29 cellular contexts compared by ENCODE assay signal in the genomic region with DNA sequence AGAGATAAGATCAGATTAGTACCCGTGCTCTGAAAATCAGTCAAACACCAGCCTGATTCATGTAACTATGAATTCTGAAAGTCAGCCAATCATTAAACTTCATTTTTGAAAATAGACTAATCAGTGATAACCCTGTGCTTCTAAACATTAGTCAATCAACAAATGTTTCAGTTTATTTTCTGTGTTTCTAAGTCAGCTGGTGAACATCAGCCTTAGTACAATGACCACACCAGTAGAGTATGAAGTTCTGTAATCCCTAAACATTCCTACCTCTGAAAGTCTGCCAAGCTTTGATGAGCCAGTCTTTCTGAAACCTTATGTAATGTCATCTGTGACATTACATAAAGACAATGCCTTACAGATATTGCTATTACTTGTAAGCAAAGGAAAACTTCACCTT.
DNase-seq lines count a peak whose midpoint lies in the region; ATAC-seq, FAIRE-seq and TF ChIP-seq lines count a peak whose summit lies in the region.
"Had no signal": no experiment of that assay in that cellular context is flagged by ENCODE, and none has a peak within 500 bp of the region (broad histone marks: within the 10 kb centered on the region; RNA-seq: fewer than 3 reads in every experiment).

No MANE protein-coding gene starts in this region.

- no peaks in the 10 kb centered on the region; the same call in 1 of the 2 replicates for H3K9me3 ChIP-seq in IMR-90 (ENCODE audit: control insufficient read depth, insufficient read depth, low read length)
- no peaks in the 10 kb centered on the region for H3K9me3 ChIP-seq in left lung
- H3K9me3 ChIP-seq: heart right ventricle, vagina had no signal

- intact Hi-C loops in IMR-90 (cut with micrococcal nuclease) (no loop called here), left lung (cut with DNase I) (no loop called here)

- BruUV-seq in IMR-90 (replicated peaks; lab: Mats Ljungman, UMichigan), result no TSS peak

- dilution Hi-C loops in IMR-90 (cut with HindIII; ENCODE audit: low sequenced_read_pairs, unreplicated experiment), result no loop called here

- H4K20me1 ChIP-seq in IMR-90 (ENCODE audit: insufficient read depth, low read length), result no peaks in the 10 kb centered on the region

- FAIRE-seq in bronchial epithelial cell (lab: Jason Lieb, UNC), result no peak
- FAIRE-seq: colon, G401.6, K562 had no signal

- no peaks in the 10 kb centered on the region for H3K79me1 ChIP-seq in IMR-90 (ENCODE audit: low read depth in 1 of 2, low read length in 2 of 2)

- H3K14ac ChIP-seq in IMR-90 (replicated peaks; ENCODE audit: low read depth, low read length), result no peak overlapping the region

- DNase-seq in AG10803 (ENCODE audit: low read depth) (peak; percentile 0), IMR-90 (peak; percentile 1), bronchial epithelial cell (ENCODE audit: low read depth) (peak; percentile 64), left lung (no peak), occipital lobe (lab: John Stamatoyannopoulos, UW) (no peak), cerebellum (ENCODE audit: low spot score) (no peak), NCI-H187 treated with DMSO at 0.1 percent for 48 hours (lab: John Stamatoyannopoulos, UW) (no peak)
- no peak for DNase-seq in activated CD4-positive, alpha-beta memory T cell treated with anti-CD3 and anti-CD28 coated beads, Interleukin-2, amount 10 ng/mL, durations not matched to agents 7 days and 5 days
- DNase-seq: activated CD4-positive, alpha-beta T cell treated with anti-CD3 and anti-CD28 coated beads, Interleukin-2, amount 50 U/mL, for 4 hours; activated gamma-delta T cell treated with Interleukin-2 at 50 U/mL for 16 hours; C1 segment of cervical spinal cord; endodermal cell; heart right ventricle; immature natural killer cell; MV-4-11; naive B cell; NCI-H1694 treated with DMSO at 0.1 percent for 48 hours; NCI-H446; T-helper 2 cell had no signal

- no peak overlapping the region for H3K27ac Mint-ChIP-seq in activated CD4-positive, alpha-beta memory T cell treated with anti-CD3 and anti-CD28 coated beads, Interleukin-2, amount 10 ng/mL, durations not matched to agents 7 days and 5 days
- H3K27ac Mint-ChIP-seq: endodermal cell, immature natural killer cell, naive B cell had no signal

- no peak overlapping the region for H2BK120ac ChIP-seq in IMR-90 (ENCODE audit: low read depth, low read length)

- TF ChIP-seq POLR2A in IMR-90 (IDR thresholded peaks at IDR 0.05; ENCODE audit: low read depth, low read length), result no peak

- H2AK9ac ChIP-seq in IMR-90 (replicated peaks; ENCODE audit: low read depth, low read length, poor library complexity), result no peak overlapping the region

- H3K27ac ChIP-seq in IMR-90 (ENCODE audit: insufficient read depth, low read length) (no peak overlapping the region), left lung (no peak overlapping the region)
- H3K27ac ChIP-seq: heart right ventricle, HL-60, SK-N-MC, vagina, VCaP had no signal

- no peak for TF ChIP-seq CTCF in AG10803 (conservative IDR thresholded peaks at IDR 0.05; ENCODE audit: low read length)
- TF ChIP-seq CTCF in IMR-90 (conservative IDR thresholded peaks at IDR 0.05; ENCODE audit: low read depth, low read length), result no peak
- no peak for TF ChIP-seq CTCF in bronchial epithelial cell (IDR thresholded peaks at IDR 0.05; ENCODE audit: insufficient read depth, low read length, severe bottlenecking)
- no peak for TF ChIP-seq CTCF in left lung (IDR thresholded peaks at IDR 0.05)

- no peak overlapping the region for H2AK5ac ChIP-seq in IMR-90 (ENCODE audit: low read depth, low read length)

- H3K9me3 Mint-ChIP-seq in activated CD4-positive, alpha-beta memory T cell treated with anti-CD3 and anti-CD28 coated beads, Interleukin-2, amount 10 ng/mL, durations not matched to agents 7 days and 5 days, result no peaks in the 10 kb centered on the region
- H3K9me3 Mint-ChIP-seq: endodermal cell had no signal

- H2BK20ac ChIP-seq in IMR-90 (ENCODE audit: low read depth, low read length), result no peak overlapping the region

- H3K56ac ChIP-seq in IMR-90 (ENCODE audit: extremely low read depth, insufficient read depth, low read length), result no peak overlapping the region

- no peak overlapping the region for H4K8ac ChIP-seq in IMR-90 (ENCODE audit: low read depth in 2 of 2, low read length in 2 of 2)

- no peaks in the 10 kb centered on the region for H3K27me3 Mint-ChIP-seq in activated CD4-positive, alpha-beta memory T cell treated with anti-CD3 and anti-CD28 coated beads, Interleukin-2, amount 10 ng/mL, durations not matched to agents 7 days and 5 days
- H3K27me3 Mint-ChIP-seq: naive B cell had no signal

- CTCF ChIA-PET in IMR-90 (lab: Yijun Ruan, JAX), result interaction anchor here (0.6 kb wide), 1 partner anchor 1608 kb away, joined by 3 read pairs; no protein-coding TSS in a partner anchor
- CTCF ChIA-PET in activated CD4-positive, alpha-beta memory T cell treated with anti-CD3 and anti-CD28 coated beads, Interleukin-2, amount 10 ng/mL, durations not matched to agents 7 days and 5 days (lab: Charles Lee), result no interaction called here

- no CpG with 5 or more reads among the region's 1 CpG for WGBS in IMR-90 (ENCODE audit: extremely low coverage in 2 of 2, insufficient read length in 1 of 2), 2 experiments

- no peak overlapping the region for H3K4ac ChIP-seq in IMR-90 (ENCODE audit: low read depth, low read length)

- H3K9me1 ChIP-seq in IMR-90 (ENCODE audit: insufficient read depth, low read length), result no peaks in the 10 kb centered on the region

- H4K91ac ChIP-seq in IMR-90 (ENCODE audit: insufficient read depth, low read depth, low read length), result no peak overlapping the region

- no peak overlapping the region for H4K5ac ChIP-seq in IMR-90 (ENCODE audit: low read depth, low read length)

- no peaks in the 10 kb centered on the region for H3K4me1 ChIP-seq in IMR-90 (ENCODE audit: control insufficient read depth, insufficient read depth, low read length)
- H3K4me1 ChIP-seq in left lung, result no peaks in the 10 kb centered on the region
- H3K4me1 ChIP-seq: heart right ventricle, vagina had no signal

- no peak overlapping the region for H2AFZ ChIP-seq in IMR-90 (replicated peaks; ENCODE audit: low read length, poor library complexity)

- POLR2A ChIA-PET in IMR-90 (lab: Charles Lee; ENCODE audit: unreplicated experiment), result no interaction called here
- POLR2A ChIA-PET in activated CD4-positive, alpha-beta memory T cell treated with anti-CD3 and anti-CD28 coated beads, Interleukin-2, amount 10 ng/mL, durations not matched to agents 7 days and 5 days (lab: Charles Lee), result no interaction called here

- H3K27me3 ChIP-seq in IMR-90 (ENCODE audit: control insufficient read depth, insufficient read depth, low read length) (no peaks in the 10 kb centered on the region), bronchial epithelial cell (ENCODE audit: control insufficient read depth, insufficient read depth, low read length) (no peaks in the 10 kb centered on the region), left lung (no peaks in the 10 kb centered on the region)
- H3K27me3 ChIP-seq: heart right ventricle, vagina had no signal

- no peaks in the 10 kb centered on the region for H3K36me3 Mint-ChIP-seq in activated CD4-positive, alpha-beta memory T cell treated with anti-CD3 and anti-CD28 coated beads, Interleukin-2, amount 10 ng/mL, durations not matched to agents 7 days and 5 days (ENCODE audit: low read depth)
- H3K36me3 Mint-ChIP-seq: immature natural killer cell, naive B cell had no signal

- H3K4me2 ChIP-seq in IMR-90 (ENCODE audit: low read depth, low read length), result no peak overlapping the region

- no peaks in the 10 kb centered on the region for H3K36me3 ChIP-seq in IMR-90 (ENCODE audit: control insufficient read depth, insufficient read depth, low read length)
- H3K36me3 ChIP-seq in bronchial epithelial cell (ENCODE audit: control insufficient read depth, insufficient read depth, low read length), result no peaks in the 10 kb centered on the region
- no peaks in the 10 kb centered on the region for H3K36me3 ChIP-seq in left lung
- H3K36me3 ChIP-seq: heart right ventricle, vagina had no signal

- no peak overlapping the region for H3K18ac ChIP-seq in IMR-90 (ENCODE audit: low read depth, low read length)

- H3K23ac ChIP-seq in IMR-90 (ENCODE audit: low read depth, low read length), result no peak overlapping the region

- no peak for TF ChIP-seq RAD21 in IMR-90 (IDR thresholded peaks at IDR 0.05; ENCODE audit: low read length)

- H2BK5ac ChIP-seq in IMR-90 (ENCODE audit: low read depth, low read length, poor library complexity, severe bottlenecking), result no peak overlapping the region

- no peak overlapping the region for H3K4me3 Mint-ChIP-seq in activated CD4-positive, alpha-beta memory T cell treated with anti-CD3 and anti-CD28 coated beads, Interleukin-2, amount 10 ng/mL, durations not matched to agents 7 days and 5 days
- H3K4me3 Mint-ChIP-seq: endodermal cell, immature natural killer cell, naive B cell had no signal

- H2BK15ac ChIP-seq in IMR-90 (ENCODE audit: low read depth, low read length), result no peak overlapping the region

- in situ Hi-C loops in IMR-90 (cut with MboI; ENCODE audit: low sequenced_read_pairs), result no loop called here

- H3K4me3 ChIP-seq in AG10803 (ENCODE audit: low read length), result no peak overlapping the region
- no peak overlapping the region for H3K4me3 ChIP-seq in IMR-90 (ENCODE audit: insufficient read depth, low read depth, low read length)
- H3K4me3 ChIP-seq in bronchial epithelial cell (ENCODE audit: low read depth, low read length), result no peak overlapping the region
- no peak overlapping the region for H3K4me3 ChIP-seq in left lung
- H3K4me3 ChIP-seq: heart right ventricle, K562, lung, SK-N-MC, vagina had no signal

- ATAC-seq in IMR-90 (ENCODE audit: low read depth) (no peak), left lung (peak; percentile 81)
- ATAC-seq: heart right ventricle, K562, Panc1, sciatic nerve had no signal

- H3K4me1 Mint-ChIP-seq in activated CD4-positive, alpha-beta memory T cell treated with anti-CD3 and anti-CD28 coated beads, Interleukin-2, amount 10 ng/mL, durations not matched to agents 7 days and 5 days, result no peaks in the 10 kb centered on the region
- H3K4me1 Mint-ChIP-seq: immature natural killer cell, naive B cell had no signal

- no peak overlapping the region for H3K9ac ChIP-seq in IMR-90 (ENCODE audit: low read depth, low read length)

TF ChIP-seq in IMR-90, 13 proteins besides CTCF, POLR2A, EP300 and RAD21 (continues in another document):
- TF ChIP-seq FOS (IDR thresholded peaks at IDR 0.05; ENCODE audit: low read depth, low read length) (no peak), NFE2L2 (IDR thresholded peaks at IDR 0.05; ENCODE audit: low read depth, low read length) (no peak), CEBPB (IDR thresholded peaks at IDR 0.05; ENCODE audit: low read depth, low read length) (no peak), MXI1 (IDR thresholded peaks at IDR 0.05; ENCODE audit: borderline replicate concordance, low read depth, low read length) (no peak), BHLHE40 (IDR thresholded peaks at IDR 0.05; ENCODE audit: low read depth, low read length) (no peak)
- TF ChIP-seq, protein P1, sequence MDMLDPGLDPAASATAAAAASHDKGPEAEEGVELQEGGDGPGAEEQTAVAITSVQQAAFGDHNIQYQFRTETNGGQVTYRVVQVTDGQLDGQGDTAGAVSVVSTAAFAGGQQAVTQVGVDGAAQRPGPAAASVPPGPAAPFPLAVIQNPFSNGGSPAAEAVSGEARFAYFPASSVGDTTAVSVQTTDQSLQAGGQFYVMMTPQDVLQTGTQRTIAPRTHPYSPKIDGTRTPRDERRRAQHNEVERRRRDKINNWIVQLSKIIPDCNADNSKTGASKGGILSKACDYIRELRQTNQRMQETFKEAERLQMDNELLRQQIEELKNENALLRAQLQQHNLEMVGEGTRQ (IDR thresholded peaks at IDR 0.05; ENCODE audit: low read depth, low read length), result no peak

Comparison
In these comparisons a context has a peak if more than half of its experiments do, and no peak if none do; other contexts are left out.
1. DNase-seq: peak in AG10803 (single experiment), IMR-90 (single experiment) and bronchial epithelial cell (single experiment); none in left lung (0 of 2), activated CD4-positive, alpha-beta memory T cell treated with anti-CD3 and anti-CD28 coated beads, Interleukin-2, amount 10 ng/mL, durations not matched to agents 7 days and 5 days (single experiment), occipital lobe (single experiment), cerebellum (single experiment) and NCI-H187 treated with DMSO at 0.1 percent for 48 hours (single experiment).